In the genomic region with DNA sequence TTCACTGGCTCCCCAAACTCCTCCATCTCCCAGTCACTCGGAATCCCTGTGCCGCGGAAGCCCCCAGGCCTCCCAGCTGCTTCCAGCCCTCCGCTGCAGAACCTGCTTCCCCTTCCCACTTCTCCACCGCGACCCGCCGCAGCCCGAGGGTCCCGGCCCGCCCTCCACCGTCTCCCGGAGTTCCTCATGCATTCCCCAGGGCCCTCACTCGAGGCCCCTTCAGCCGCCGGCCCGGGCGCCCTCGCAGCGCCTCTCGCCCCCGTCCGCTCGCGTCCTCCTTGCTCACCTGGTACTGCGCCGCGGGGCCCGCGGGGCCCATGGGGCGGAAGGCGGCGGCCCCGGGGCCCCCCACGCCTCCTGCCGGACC, we compare ENCODE assay signal across 8 cellular contexts. TPM values are rescaled to one million over a fixed set of nuclear protein-coding genes. Genes with fewer than 3 reads are reported as not detected.
DNase-seq lines count a peak whose midpoint lies in the region; ATAC-seq, FAIRE-seq and TF ChIP-seq lines count a peak whose summit lies in the region.

No MANE protein-coding gene starts in this region.

- no peaks in the 10 kb centered on the region for H3K27me3 Mint-ChIP-seq in CD4-positive, alpha-beta memory T cell

- no peaks in the 10 kb centered on the region for H3K9me3 Mint-ChIP-seq in CD4-positive, alpha-beta memory T cell

- intact Hi-C loops in CD4-positive, alpha-beta memory T cell (cut with micrococcal nuclease): loop anchor here (2.0 to 10.0 kb wide), 3 partner anchors 143 to 663 kb away; a partner anchor contains a TSS
- intact Hi-C loops in adrenal gland (cut with DNase I): no loop called here

- TF ChIP-seq POLR2A in adrenal gland (IDR thresholded peaks at IDR 0.05) (no peak), erythroblast (IDR thresholded peaks at IDR 0.05; ENCODE audit: low read length) (no peak)

- peak; percentile 35 for ATAC-seq in GM19397 (IDR thresholded peaks at IDR 0.05; ENCODE audit: unreplicated experiment)

- H3K4me1 Mint-ChIP-seq in CD4-positive, alpha-beta memory T cell: peaks cover 17 to 56% (median 35%) of the 10 kb centered on the region in 4 donors

- no peak for FAIRE-seq in HTR-8/SVneo (lab: Jason Lieb, UNC)

- peak in 1 of 5 donors; percentile 62 for DNase-seq in CD4-positive, alpha-beta memory T cell
- DNase-seq in HTR-8/SVneo (ENCODE audit: insufficient read length, low spot score): peak; percentile 43
- DNase-seq in adrenal gland: peak in 5 of 7 donors; percentile 36 to 72 (median 51)
- no peak for DNase-seq in kidney epithelial cell (ENCODE audit: low read depth)
- DNase-seq in erythroblast (lab: John Stamatoyannopoulos, UW): no peak
- no peak for DNase-seq in SK-N-DZ (ENCODE audit: low spot score)

- H3K4me1 ChIP-seq in CD4-positive, alpha-beta memory T cell (ENCODE audit: insufficient read depth, low read length): peaks cover 51% of the 10 kb centered on the region
- H3K4me1 ChIP-seq in adrenal gland (replicated peaks in 1 of 2) (peaks cover 51 to 52% of the 10 kb centered on the region in 2 donors), stomach smooth muscle (ENCODE audit: control insufficient read depth, insufficient read depth, low read length) (peaks cover 52% of the 10 kb centered on the region)

- no peaks in the 10 kb centered on the region for H3K36me3 ChIP-seq in CD4-positive, alpha-beta memory T cell (ENCODE audit: insufficient read depth, low read length)
- H3K36me3 ChIP-seq in adrenal gland (replicated peaks in 1 of 2): peaks cover 0 to under 1% of the 10 kb centered on the region in 2 donors
- no peaks in the 10 kb centered on the region for H3K36me3 ChIP-seq in kidney epithelial cell (ENCODE audit: control insufficient read depth, insufficient read depth, low read length)
- H3K36me3 ChIP-seq in stomach smooth muscle (ENCODE audit: control insufficient read depth in 2 of 2, insufficient read depth in 2 of 2, low read length in 2 of 2): peaks cover 0 to 2% of the 10 kb centered on the region in 2 donors

- CTCF ChIA-PET in CD4-positive, alpha-beta memory T cell (lab: Charles Lee; ENCODE audit: partially characterized antibody): interaction anchor here (1.1 to 4.8 kb wide), 3 partner anchors 11 to 132 kb away, joined by 3 to 21 read pairs (median 7); no protein-coding TSS in a partner anchor

- H3K4me3 Mint-ChIP-seq in CD4-positive, alpha-beta memory T cell: peak overlapping the region; percentile 85 to 97 (median 94)

- POLR2A ChIA-PET in CD4-positive, alpha-beta memory T cell (lab: Charles Lee; ENCODE audit: partially characterized antibody): interaction anchor here (0.6 to 8.8 kb wide), 10 partner anchors 9 to 664 kb away, joined by 3 to 93 read pairs (median 6); a partner anchor contains a TSS

- no peaks in the 10 kb centered on the region for H3K9me3 ChIP-seq in CD4-positive, alpha-beta memory T cell (ENCODE audit: control insufficient read depth in 1 of 2, low read length in 2 of 2)
- H3K9me3 ChIP-seq in adrenal gland (replicated peaks in 1 of 3): no peaks in the 10 kb centered on the region
- no peaks in the 10 kb centered on the region for H3K9me3 ChIP-seq in stomach smooth muscle (ENCODE audit: control insufficient read depth in 2 of 2, low read length in 2 of 2)

- H3K27ac Mint-ChIP-seq in CD4-positive, alpha-beta memory T cell: peak overlapping the region; percentile 85 to 96 (median 93)

- 0 to 1% (median 0%) methylated on average over 10 to 36 of the region's 36 CpGs for WGBS in adrenal gland, 4 donors

- H3K27ac ChIP-seq in CD4-positive, alpha-beta memory T cell (ENCODE audit: low read depth, low read length): peak overlapping the region; percentile 84
- H3K27ac ChIP-seq in adrenal gland (peak overlapping the region; percentile 70 to 92 (median 90)), stomach smooth muscle (ENCODE audit: low read length) (peak overlapping the region; percentile 90)

- H3K36me3 Mint-ChIP-seq in CD4-positive, alpha-beta memory T cell: peaks cover 0 to 17% of the 10 kb centered on the region in 2 donors

- no peaks in the 10 kb centered on the region for H3K27me3 ChIP-seq in CD4-positive, alpha-beta memory T cell (ENCODE audit: insufficient read depth, low read length)
- H3K27me3 ChIP-seq in adrenal gland (no peaks in the 10 kb centered on the region), kidney epithelial cell (ENCODE audit: control insufficient read depth, insufficient read depth, low read length) (no peaks in the 10 kb centered on the region), stomach smooth muscle (ENCODE audit: control insufficient read depth in 1 of 2, insufficient read depth in 2 of 2, low read length in 2 of 2) (no peaks in the 10 kb centered on the region)

- H3K9ac ChIP-seq in stomach smooth muscle (ENCODE audit: low read length in 2 of 2): peak overlapping the region; percentile 90 to 91

- H3K4me3 ChIP-seq in CD4-positive, alpha-beta memory T cell (ENCODE audit: low read length in 2 of 2): peak overlapping the region; percentile 58 to 72
- H3K4me3 ChIP-seq in adrenal gland (peak overlapping the region; percentile 40 to 79 (median 51)), kidney epithelial cell (ENCODE audit: low read depth, low read length) (peak overlapping the region; percentile 76), stomach smooth muscle (ENCODE audit: low read length in 2 of 2) (peak overlapping the region; percentile 88 to 94)

- TF ChIP-seq CTCF in adrenal gland (IDR thresholded peaks at IDR 0.05): no peak
- no peak for TF ChIP-seq CTCF in kidney epithelial cell (IDR thresholded peaks at IDR 0.05; ENCODE audit: insufficient read depth, low read length, poor library complexity, severe bottlenecking)

RNA-seq across cellular contexts. Expression of a gene that starts 0.3 kb away (rescaled TPM):
- total RNA-seq in CD4-positive, alpha-beta memory T cell: 100 to 1,000 TPM; 113 to 114 TPM
- polyA plus RNA-seq in CD4-positive, alpha-beta memory T cell: 100 to 1,000 TPM in 1 of 2 donors, 10 to 100 TPM in 1; 80.4 to 125 TPM
- total RNA-seq in adrenal gland (100 to 1,000 TPM in 4 of 8 donors, 10 to 100 TPM in 4; 41.9 to 185 (median 99.0) TPM), kidney epithelial cell (78.7 and 107 TPM in 2 replicates)
- 10 to 100 TPM; 43.1 to 53.7 (median 52.7) TPM for polyA plus RNA-seq in adrenal gland
- 130 and 152 TPM in 2 replicates for polyA plus RNA-seq in SK-N-DZ (2014; cell fraction: cytosol; rRNA removed)
- polyA plus RNA-seq in SK-N-DZ (2014; cell fraction: nucleus; rRNA removed): 156 and 228 TPM in 2 replicates

RNA-seq across cellular contexts. Expression of a gene that starts 14.7 kb away (rescaled TPM):
- total RNA-seq in CD4-positive, alpha-beta memory T cell: 10 to 100 TPM; 62.1 to 62.2 TPM
- 10 to 100 TPM; 12.3 to 40.8 TPM for polyA plus RNA-seq in CD4-positive, alpha-beta memory T cell
- total RNA-seq in adrenal gland (10 to 100 TPM; 32.4 to 56.1 (median 43.2) TPM), kidney epithelial cell (52.1 and 54.5 TPM in 2 replicates)
- polyA plus RNA-seq in adrenal gland: 10 to 100 TPM; 19.4 to 54.1 (median 44.9) TPM
- 46.6 and 51.0 TPM in 2 replicates for polyA plus RNA-seq in SK-N-DZ (2014; cell fraction: cytosol; rRNA removed)
- 51.6 and 54.2 TPM in 2 replicates for polyA plus RNA-seq in SK-N-DZ (2014; cell fraction: nucleus; rRNA removed)

RNA-seq across cellular contexts. Expression of a gene that starts 14.9 kb away (rescaled TPM):
- total RNA-seq in CD4-positive, alpha-beta memory T cell: 100 to 1,000 TPM; 121 TPM
- polyA plus RNA-seq in CD4-positive, alpha-beta memory T cell: 100 to 1,000 TPM; 188 to 227 TPM
- total RNA-seq in adrenal gland (100 to 1,000 TPM in 5 of 8 donors, 10 to 100 TPM in 3; 79.8 to 167 (median 127) TPM), kidney epithelial cell (64.8 and 77.6 TPM in 2 replicates)
- 100 to 1,000 TPM; 232 to 273 (median 247) TPM for polyA plus RNA-seq in adrenal gland
- 36.5 and 48.9 TPM in 2 replicates for polyA plus RNA-seq in SK-N-DZ (2014; cell fraction: cytosol; rRNA removed)
- polyA plus RNA-seq in SK-N-DZ (2014; cell fraction: nucleus; rRNA removed): 74.0 and 127 TPM in 2 replicates

RNA-seq across cellular contexts. Expression of a gene that starts 31.3 kb away (rescaled TPM):
- total RNA-seq in CD4-positive, alpha-beta memory T cell: not detected
- not detected for polyA plus RNA-seq in CD4-positive, alpha-beta memory T cell
- not detected for total RNA-seq in adrenal gland
- polyA plus RNA-seq in adrenal gland: not detected
- total RNA-seq in kidney epithelial cell: not detected in 2 replicates
- not detected in 2 replicates for polyA plus RNA-seq in SK-N-DZ (2014; cell fraction: cytosol; rRNA removed)
- not detected in 2 replicates for polyA plus RNA-seq in SK-N-DZ (2014; cell fraction: nucleus; rRNA removed)

RNA-seq across cellular contexts. Expression of a gene that starts 39.6 kb away (rescaled TPM):
- not detected for total RNA-seq in CD4-positive, alpha-beta memory T cell
- not detected for polyA plus RNA-seq in CD4-positive, alpha-beta memory T cell
- not detected for total RNA-seq in adrenal gland
- not detected for polyA plus RNA-seq in adrenal gland
- not detected in 2 replicates for total RNA-seq in kidney epithelial cell
- polyA plus RNA-seq in SK-N-DZ (2014; cell fraction: cytosol; rRNA removed): not detected in 2 replicates
- not detected in 2 replicates for polyA plus RNA-seq in SK-N-DZ (2014; cell fraction: nucleus; rRNA removed)

Comparison
In these comparisons a context has a peak if more than half of its experiments do, and no peak if none do; other contexts are left out.
1. DNase-seq: peak in HTR-8/SVneo (single experiment) and adrenal gland (5 of 7); none in kidney epithelial cell (single experiment), erythroblast (0 of 2) and SK-N-DZ (single experiment).
2. Peak in every context shown above with its lines, with median percentiles within 50 percentile points of each other: H3K27ac ChIP-seq and H3K4me3 ChIP-seq.